Comparison of ENCODE assay signal across 9 cellular contexts in genomic region chr2:9753665-9754531, GRCh38.
DNase-seq lines count a peak whose midpoint lies in the region; ATAC-seq, FAIRE-seq and TF ChIP-seq lines count a peak whose summit lies in the region.
"Had no signal": no experiment of that assay in that cellular context is flagged by ENCODE, and none has a peak within 500 bp of the region (broad histone marks: within the 10 kb centered on the region; RNA-seq: fewer than 3 reads in every experiment).

No MANE protein-coding gene starts in this region.

- peak overlapping the region in 10 of 11 experiments; percentile 30 to 67 (median 51); a peak in 19 of 22 replicates for H3K27ac ChIP-seq in BLaER1 treated with 17β-estradiol and CSF1 and Interleukin-3, amounts not matched to agents 10 nM and 100 nM

- peaks cover 55 to 84% (median 81%) of the 10 kb centered on the region in 10 experiments for H3K4me1 ChIP-seq in BLaER1 treated with 17β-estradiol and CSF1 and Interleukin-3, amounts not matched to agents 10 nM and 100 nM

- FAIRE-seq in RCC 7860 (lab: Jason Lieb, UNC) = no peak

- no peak for TF ChIP-seq CTCF in natural killer cell (IDR thresholded peaks at IDR 0.05)

- H3K4me3 ChIP-seq in BLaER1 treated with 17β-estradiol and CSF1 and Interleukin-3, amounts not matched to agents 10 nM and 100 nM = no peak overlapping the region; a peak in 1 of 20 replicates
- no peak overlapping the region for H3K4me3 ChIP-seq in H7 (ENCODE audit: insufficient read depth, low read depth, low read length)

- no peaks in the 10 kb centered on the region for H3K9me3 ChIP-seq in BLaER1 treated with 17β-estradiol and CSF1 and Interleukin-3, amounts not matched to agents 10 nM and 100 nM (replicated peaks in 1 of 11)

- H3K4me1 Mint-ChIP-seq in natural killer cell = peaks cover 49 to 79% of the 10 kb centered on the region in 2 donors

- peak overlapping the region; percentile 77 for H3K4me3 Mint-ChIP-seq in natural killer cell

- peaks cover 0 to 27% (median 0%) of the 10 kb centered on the region in 11 experiments; a peak in 4 of 22 replicates for H3K27me3 ChIP-seq in BLaER1 treated with 17β-estradiol and CSF1 and Interleukin-3, amounts not matched to agents 10 nM and 100 nM
- H3K27me3 ChIP-seq in H7 (ENCODE audit: control insufficient read depth, insufficient read depth, low read length) = peaks cover 3% of the 10 kb centered on the region

- H3K27ac Mint-ChIP-seq in natural killer cell = peak overlapping the region; percentile 78 to 93

- peaks cover 0 to 34% of the 10 kb centered on the region in 2 donors for H3K27me3 Mint-ChIP-seq in natural killer cell (ENCODE audit: low read depth in 2 of 2)

- H3K36me3 Mint-ChIP-seq in natural killer cell = no peaks in the 10 kb centered on the region

- H3K4me2 ChIP-seq in BLaER1 treated with 17β-estradiol and CSF1 and Interleukin-3, amounts not matched to agents 10 nM and 100 nM = peak overlapping the region; percentile 54 to 92 (median 86)

- no peaks in the 10 kb centered on the region for H3K9me3 Mint-ChIP-seq in natural killer cell

- peak overlapping the region in 10 of 11 experiments; percentile 3 to 59 (median 40); a peak in 13 of 22 replicates for H3K9ac ChIP-seq in BLaER1 treated with 17β-estradiol and CSF1 and Interleukin-3, amounts not matched to agents 10 nM and 100 nM

- no peaks in the 10 kb centered on the region for H4K20me1 ChIP-seq in BLaER1 treated with 17β-estradiol and CSF1 and Interleukin-3, amounts not matched to agents 10 nM and 100 nM

- intact Hi-C loops in natural killer cell (cut with micrococcal nuclease) = loop anchor here (2.0 kb wide), 1 partner anchor 15 kb away; no protein-coding TSS in a partner anchor

- DNase-seq in HT-29 (ENCODE audit: low spot score) (peak; percentile 38), activated gamma-delta T cell (lab: John Stamatoyannopoulos, UW) (peak; percentile 20), natural killer cell (peak; percentile 58), AML-193 (lab: John Stamatoyannopoulos, UW) (no peak), RCC 7860 (ENCODE audit: low spot score) (no peak), H7 (no peak), SHP77 (lab: John Stamatoyannopoulos, UW) (no peak)
- DNase-seq: DND-41 had no signal

- ATAC-seq in natural killer cell = peak; percentile 57 to 62 (median 57)

- H3K36me3 ChIP-seq in BLaER1 treated with 17β-estradiol and CSF1 and Interleukin-3, amounts not matched to agents 10 nM and 100 nM = no peaks in the 10 kb centered on the region
- H3K36me3 ChIP-seq in H7 (replicated peaks; ENCODE audit: control insufficient read depth, insufficient read depth, low read length) = no peaks in the 10 kb centered on the region

Comparison
In these comparisons a context has a peak if more than half of its experiments do, and no peak if none do; other contexts are left out.
1. DNase-seq: peak in HT-29 (single experiment), activated gamma-delta T cell (single experiment) and natural killer cell (single experiment); none in AML-193 (0 of 2), RCC 7860 (single experiment), H7 (single experiment) and SHP77 (0 of 2).